Comparison of ENCODE assay signal across 22 cellular contexts in genomic region chr16:72805486-72805885, GRCh38.
"Had no signal": no experiment of that assay in that cellular context is flagged by ENCODE, and none has a peak within 500 bp of the region (broad histone marks: within the 10 kb centered on the region; RNA-seq: fewer than 3 reads in every experiment).

No MANE protein-coding gene starts in this region.

- H3K4me2 ChIP-seq: SK-N-SH had no signal

- H3K27ac Mint-ChIP-seq: T-cell had no signal

- H3K4me3 Mint-ChIP-seq: T-cell had no signal

- FAIRE-seq: RCC 7860 had no signal

- H3K4me1 Mint-ChIP-seq: T-cell had no signal

- H3K9me3 ChIP-seq: SK-N-SH had no signal

- H3K9ac ChIP-seq: SK-N-SH had no signal

- H3K36me3 Mint-ChIP-seq: T-cell had no signal

- H3K27me3 Mint-ChIP-seq: T-cell had no signal

- H3K9me2 ChIP-seq: SK-N-SH had no signal

- H3K9me3 Mint-ChIP-seq: T-cell had no signal

- DNase-seq: IMR-90, Karpas-422, KG1, MV-4-11, NCI-H1048, NCI-H1105, NCI-H1417, NCI-H1436 treated with DMSO at 0.1 percent for 48 hours, NCI-H1694, NCI-H187 treated with DMSO at 0.1 percent for 48 hours, NCI-H2029 treated with DMSO at 0.1 percent for 48 hours, NCI-H2227 treated with DMSO at 0.1 percent for 48 hours, NCI-H524, NCI-H526 treated with DMSO at 0.1 percent for 48 hours, NCI-H748 treated with DMSO at 0.1 percent for 48 hours, Right ventricle myocardium superior, RPMI8226, SIG-M5, SK-N-SH, SW 1271, T-cell had no signal

- ATAC-seq: T-cell had no signal
